Comparison of ENCODE assay signal across 24 cellular contexts in genomic region chr16:67206129-67206837, GRCh38. TPM values are rescaled to one million over a fixed set of nuclear protein-coding genes. Genes with fewer than 3 reads are reported as not detected.
DNase-seq lines count a peak whose midpoint lies in the region; FAIRE-seq and TF ChIP-seq lines count a peak whose summit lies in the region.
"Had no signal": no experiment of that assay in that cellular context is flagged by ENCODE, and none has a peak within 500 bp of the region (broad histone marks: within the 10 kb centered on the region; RNA-seq: fewer than 3 reads in every experiment).

No MANE protein-coding gene starts in this region.

- H3K9me3 Mint-ChIP-seq in activated CD4-positive, alpha-beta T cell treated with anti-CD3 and anti-CD28 coated beads, Interleukin-2, amount 10 ng/mL, durations not matched to agents 24 days and 14 days = no peaks in the 10 kb centered on the region
- H3K9me3 Mint-ChIP-seq in astrocyte (ENCODE audit: unreplicated experiment) (no peaks in the 10 kb centered on the region), neural crest cell (no peaks in the 10 kb centered on the region), CD14-positive monocyte (peaks cover 0 to 2% (median 0%) of the 10 kb centered on the region in 7 donors)
- H3K9me3 Mint-ChIP-seq: dendritic cell treated with granulocyte-macrophage colony-stimulating factor and Interleukin-4, amounts not matched to agents 40 ng/mL and 50 ng/mL, for 4 days had no signal

- no peaks in the 10 kb centered on the region for H3K4me1 ChIP-seq in HEK293 (ENCODE audit: control insufficient read depth, insufficient read depth, low read length)
- peaks cover 12% of the 10 kb centered on the region for H3K4me1 ChIP-seq in astrocyte (ENCODE audit: insufficient read depth, low read length)
- H3K4me1 ChIP-seq: vagina had no signal

- intact Hi-C loops in activated CD4-positive, alpha-beta T cell treated with anti-CD3 and anti-CD28 coated beads, Interleukin-2, amount 10 ng/mL, durations not matched to agents 24 days and 14 days (cut with micrococcal nuclease) = no loop called here
- intact Hi-C loops in CD14-positive monocyte (cut with micrococcal nuclease) = no loop called here

- DNase-seq in activated CD4-positive, alpha-beta T cell treated with anti-CD3 and anti-CD28 coated beads, Interleukin-2, amount 10 ng/mL, durations not matched to agents 24 days and 14 days = no peak
- DNase-seq in activated CD4-positive, alpha-beta T cell treated with anti-CD3 and anti-CD28 coated beads for 4 hours = no peak
- DNase-seq in astrocyte (ENCODE audit: low read depth) = no peak
- no peak for DNase-seq in neural crest cell (ENCODE audit: low read depth, low spot score)
- DNase-seq in G401 (ENCODE audit: low spot score) = no peak
- no peak for DNase-seq in activated effector memory CD4-positive, alpha-beta T cell treated with Interleukin-2 at 50 U/mL for 16 hours
- no peak for DNase-seq in CD14-positive monocyte (ENCODE audit: low spot score)
- DNase-seq: activated T-cell treated with anti-CD3 and anti-CD28 coated beads, Interleukin-2, amount 50 U/mL, for 48 hours; gastrocnemius medialis; hypothalamus; NCI-H187 treated with DMSO at 0.1 percent for 48 hours; NCI-H2227 treated with DMSO at 0.1 percent for 48 hours; NCI-H774; occipital lobe; OCI-M1; stimulated activated CD4-positive, alpha-beta T cell treated with anti-CD3 and anti-CD28 coated beads, Interleukin-12 subunit alpha, Interleukin-12 subunit beta, amount 100 ng/mL, for 4 hours; T-helper 17 cell had no signal

- H3K36me3 ChIP-seq in HEK293 (ENCODE audit: control insufficient read depth in 2 of 2, insufficient read depth in 1 of 2, low read length in 2 of 2) (peaks cover 0 to 44% of the 10 kb centered on the region in 2 experiments; a peak in 1 of 3 replicates), astrocyte (ENCODE audit: insufficient read depth, low read length) (no peaks in the 10 kb centered on the region)

- CTCF ChIA-PET in HEK293 (lab: Yijun Ruan, JAX) = no interaction called here

- H3K4me1 Mint-ChIP-seq in activated CD4-positive, alpha-beta T cell treated with anti-CD3 and anti-CD28 coated beads, Interleukin-2, amount 10 ng/mL, durations not matched to agents 24 days and 14 days = no peaks in the 10 kb centered on the region
- no peaks in the 10 kb centered on the region for H3K4me1 Mint-ChIP-seq in astrocyte (ENCODE audit: low read depth, unreplicated experiment)
- peaks cover 6% of the 10 kb centered on the region for H3K4me1 Mint-ChIP-seq in neural crest cell
- no peaks in the 10 kb centered on the region for H3K4me1 Mint-ChIP-seq in CD14-positive monocyte

- H3K9ac ChIP-seq in astrocyte (ENCODE audit: low read length) = no peak overlapping the region

- no peaks in the 10 kb centered on the region for H3K27me3 Mint-ChIP-seq in activated CD4-positive, alpha-beta T cell treated with anti-CD3 and anti-CD28 coated beads, Interleukin-2, amount 10 ng/mL, durations not matched to agents 24 days and 14 days
- peaks cover 6% of the 10 kb centered on the region for H3K27me3 Mint-ChIP-seq in astrocyte (ENCODE audit: low read depth, unreplicated experiment)
- peaks cover 2% of the 10 kb centered on the region for H3K27me3 Mint-ChIP-seq in neural crest cell (ENCODE audit: low read depth)
- peaks cover 0 to 6% (median 3%) of the 10 kb centered on the region in 3 donors for H3K27me3 Mint-ChIP-seq in CD14-positive monocyte (ENCODE audit: low read depth in 3 of 3)
- H3K27me3 Mint-ChIP-seq: dendritic cell treated with granulocyte-macrophage colony-stimulating factor and Interleukin-4, amounts not matched to agents 40 ng/mL and 50 ng/mL, for 4 days; T-helper 17 cell had no signal

- POLR2A ChIA-PET in HEK293 (lab: Yijun Ruan, JAX) = interaction anchor here (3.2 kb wide), 1 partner anchor 8 kb away, joined by 11 read pairs; the partner anchor contains the start of gene ELMO3

- H3K27ac ChIP-seq in HEK293 (ENCODE audit: extremely low read depth, low read depth, low read length) = no peak overlapping the region
- no peak overlapping the region for H3K27ac ChIP-seq in astrocyte (ENCODE audit: low read depth, low read length)
- H3K27ac ChIP-seq: SJSA1, vagina had no signal

- FAIRE-seq in astrocyte (lab: Jason Lieb, UNC) = no peak
- FAIRE-seq: G401.6 had no signal

- no peak overlapping the region for H3K4me3 ChIP-seq in HEK293 (ENCODE audit: low read depth, low read length)
- H3K4me3 ChIP-seq in astrocyte (ENCODE audit: insufficient read depth, low read depth, low read length) = no peak overlapping the region
- H3K4me3 ChIP-seq: gastrocnemius medialis, lung, SJSA1, vagina had no signal

- no peaks in the 10 kb centered on the region for H4K20me1 ChIP-seq in astrocyte (ENCODE audit: insufficient read depth, low read length)

- no peaks in the 10 kb centered on the region for H3K79me2 ChIP-seq in astrocyte (ENCODE audit: insufficient read depth, low read length)

- H2AFZ ChIP-seq in astrocyte (ENCODE audit: low read depth, low read length) = no peak overlapping the region

- H3K27me3 ChIP-seq in astrocyte (ENCODE audit: insufficient read depth, low read length) = no peaks in the 10 kb centered on the region
- H3K27me3 ChIP-seq: gastrocnemius medialis, SJSA1, vagina had no signal

- in situ Hi-C loops in G401 (cut with HindIII; ENCODE audit: low sequenced_read_pairs) = no loop called here

- H3K27ac Mint-ChIP-seq in activated CD4-positive, alpha-beta T cell treated with anti-CD3 and anti-CD28 coated beads, Interleukin-2, amount 10 ng/mL, durations not matched to agents 24 days and 14 days = peak overlapping the region; percentile 39
- H3K27ac Mint-ChIP-seq in astrocyte (ENCODE audit: unreplicated experiment) (peak overlapping the region; percentile 53), neural crest cell (ENCODE audit: unreplicated experiment) (no peak overlapping the region), CD14-positive monocyte (peak overlapping the region in 1 of 7 donors; percentile 42)
- H3K27ac Mint-ChIP-seq: dendritic cell treated with granulocyte-macrophage colony-stimulating factor and Interleukin-4, amounts not matched to agents 40 ng/mL and 50 ng/mL, for 4 days; T-helper 17 cell had no signal

- H3K4me2 ChIP-seq in astrocyte (ENCODE audit: low read length) = no peak overlapping the region

- peaks cover 5% of the 10 kb centered on the region for H3K36me3 Mint-ChIP-seq in activated CD4-positive, alpha-beta T cell treated with anti-CD3 and anti-CD28 coated beads, Interleukin-2, amount 10 ng/mL, durations not matched to agents 24 days and 14 days (ENCODE audit: low read depth)
- H3K36me3 Mint-ChIP-seq in astrocyte (ENCODE audit: low read depth, unreplicated experiment) (peaks cover 3% of the 10 kb centered on the region), neural crest cell (ENCODE audit: low read depth) (no peaks in the 10 kb centered on the region), CD14-positive monocyte (peaks cover 30 to 53% of the 10 kb centered on the region in 2 donors)

- H3K4me3 Mint-ChIP-seq in activated CD4-positive, alpha-beta T cell treated with anti-CD3 and anti-CD28 coated beads, Interleukin-2, amount 10 ng/mL, durations not matched to agents 24 days and 14 days = no peak overlapping the region
- H3K4me3 Mint-ChIP-seq in astrocyte (ENCODE audit: unreplicated experiment) = no peak overlapping the region
- H3K4me3 Mint-ChIP-seq in neural crest cell = peak overlapping the region; percentile 45
- no peak overlapping the region for H3K4me3 Mint-ChIP-seq in CD14-positive monocyte
- H3K4me3 Mint-ChIP-seq: dendritic cell treated with granulocyte-macrophage colony-stimulating factor and Interleukin-4, amounts not matched to agents 40 ng/mL and 50 ng/mL, for 4 days; T-helper 17 cell had no signal

- H3K9me3 ChIP-seq in HEK293 (ENCODE audit: control insufficient read depth, insufficient read depth, low read depth, low read length) (no peaks in the 10 kb centered on the region), astrocyte (ENCODE audit: insufficient read depth, low read depth, low read length) (no peaks in the 10 kb centered on the region)
- H3K9me3 ChIP-seq: gastrocnemius medialis, SJSA1, vagina had no signal

- no peak for TF ChIP-seq CTCF in HEK293 (tag by site-specific recombination; IDR thresholded peaks at IDR 0.05)
- TF ChIP-seq CTCF in astrocyte (IDR thresholded peaks at IDR 0.05; ENCODE audit: insufficient read depth, low read depth, low read length) = no peak
- no peak for TF ChIP-seq CTCF in neural crest cell (conservative IDR thresholded peaks at IDR 0.05)
- TF ChIP-seq CTCF in CD14-positive monocyte (IDR thresholded peaks at IDR 0.05) = no peak

TF ChIP-seq in HEK293, 187 proteins besides CTCF, POLR2A, EP300 and RAD21 (continues in another document):
- TF ChIP-seq KLF7 (tag by site-specific recombination; IDR thresholded peaks at IDR 0.05; ENCODE audit: borderline replicate concordance) = no peak

RNA-seq across cellular contexts. Expression of gene ELMO3, which starts 7.4 kb away (rescaled TPM):
- total RNA-seq in activated CD4-positive, alpha-beta T cell treated with anti-CD3 and anti-CD28 coated beads, Interleukin-2, amount 10 ng/mL, durations not matched to agents 24 days and 14 days = 8.2 and 8.7 TPM in 2 replicates
- total RNA-seq in astrocyte = 1.2 and 1.4 TPM in 2 replicates
- total RNA-seq in neural crest cell = 3.9 and 4.5 TPM in 2 replicates
- total RNA-seq in G401 (2014; rRNA removed; shearing (Covaris generic)) = 0.61 and 1.0 TPM in 2 replicates
- under 1 TPM in 1 of 2 donors, not detected in 1; 0.15 TPM for polyA plus RNA-seq in CD14-positive monocyte

RNA-seq across cellular contexts. Expression of gene E2F4, which starts 14.3 kb away (rescaled TPM):
- 165 and 166 TPM in 2 replicates for total RNA-seq in activated CD4-positive, alpha-beta T cell treated with anti-CD3 and anti-CD28 coated beads, Interleukin-2, amount 10 ng/mL, durations not matched to agents 24 days and 14 days
- total RNA-seq in astrocyte (44.7 and 51.2 TPM in 2 replicates), neural crest cell (89.7 and 97.0 TPM in 2 replicates)
- 95.3 and 123 TPM in 2 replicates for total RNA-seq in G401 (2014; rRNA removed; shearing (Covaris generic))
- polyA plus RNA-seq in CD14-positive monocyte = 10 to 100 TPM; 53.1 to 61.5 TPM

RNA-seq across cellular contexts. Expression of gene EXOC3L1, which starts 16.3 kb away (rescaled TPM):
- 0.12 TPM in 1 of 2 replicates, not detected in the other for total RNA-seq in activated CD4-positive, alpha-beta T cell treated with anti-CD3 and anti-CD28 coated beads, Interleukin-2, amount 10 ng/mL, durations not matched to agents 24 days and 14 days
- 0.45 and 0.62 TPM in 2 replicates for total RNA-seq in astrocyte
- 0.30 and 0.44 TPM in 2 replicates for total RNA-seq in neural crest cell
- total RNA-seq in G401 (2014; rRNA removed; shearing (Covaris generic)) = 0.24 and 0.25 TPM in 2 replicates
- polyA plus RNA-seq in CD14-positive monocyte = 1 to 10 TPM; 3.0 to 3.7 TPM
- total RNA-seq: SJSA1, T-helper 17 cell had no signal
- polyA plus RNA-seq: BJ had no signal

RNA-seq across cellular contexts. Expression of gene TMEM208, which starts 20.6 kb away (rescaled TPM):
- 65.0 and 65.6 TPM in 2 replicates for total RNA-seq in activated CD4-positive, alpha-beta T cell treated with anti-CD3 and anti-CD28 coated beads, Interleukin-2, amount 10 ng/mL, durations not matched to agents 24 days and 14 days
- total RNA-seq in astrocyte (47.5 and 51.6 TPM in 2 replicates), neural crest cell (35.7 and 36.1 TPM in 2 replicates)
- total RNA-seq in G401 (2014; rRNA removed; shearing (Covaris generic)) = 64.4 and 90.0 TPM in 2 replicates
- polyA plus RNA-seq in CD14-positive monocyte = 100 to 1,000 TPM; 117 to 130 TPM

RNA-seq across cellular contexts. Expression of gene MATCAP1, which starts 22.5 kb away (rescaled TPM):
- 51.3 and 55.1 TPM in 2 replicates for total RNA-seq in activated CD4-positive, alpha-beta T cell treated with anti-CD3 and anti-CD28 coated beads, Interleukin-2, amount 10 ng/mL, durations not matched to agents 24 days and 14 days
- total RNA-seq in astrocyte (26.1 TPM in 2 replicates), neural crest cell (90.9 and 97.7 TPM in 2 replicates)
- 19.1 and 33.4 TPM in 2 replicates for total RNA-seq in G401 (2014; rRNA removed; shearing (Covaris generic))
- under 1 TPM; 0.58 to 0.99 TPM for polyA plus RNA-seq in CD14-positive monocyte
